Comparison of ENCODE assay signal across 20 cellular contexts in the genomic region with DNA sequence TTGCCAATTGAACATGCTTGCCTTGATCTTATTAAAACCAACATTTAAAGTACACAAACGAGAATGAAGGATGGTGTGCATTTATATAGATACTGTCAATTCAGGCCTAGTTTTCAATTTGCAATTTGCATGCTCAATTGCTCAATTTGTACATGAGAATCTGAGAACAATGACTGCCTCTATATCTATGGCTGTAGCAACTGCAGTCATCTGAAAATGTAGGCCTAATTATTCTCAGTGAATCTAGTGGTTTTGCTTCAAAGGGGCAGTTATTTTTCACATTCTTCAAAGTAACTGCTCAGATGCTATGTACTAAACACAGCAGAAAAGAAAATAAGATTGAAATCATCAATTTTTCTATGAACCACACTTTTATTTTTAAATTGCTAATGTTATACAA. TPM values are rescaled to one million over a fixed set of nuclear protein-coding genes. Genes with fewer than 3 reads are reported as not detected.
"Had no signal": no experiment of that assay in that cellular context is flagged by ENCODE, and none has a peak within 500 bp of the region (broad histone marks: within the 10 kb centered on the region; RNA-seq: fewer than 3 reads in every experiment).

No MANE protein-coding gene starts in this region.

- H3K27ac Mint-ChIP-seq: activated CD4-positive, alpha-beta memory T cell treated with anti-CD3 and anti-CD28 coated beads for 36 hours; activated CD4-positive, alpha-beta T cell treated with anti-CD3 and anti-CD28 coated beads, Interleukin-2, amount 10 ng/mL, durations not matched to agents 7 days and 5 days; activated naive CD4-positive, alpha-beta T cell treated with anti-CD3 and anti-CD28 coated beads, Interleukin-2, amount 50 U/mL, for 72 hours; activated naive CD8-positive, alpha-beta T cell treated with anti-CD3 and anti-CD28 coated beads, Interleukin-2, amount 50 U/mL, for 24 hours; T-cell had no signal

- H3K4me3 Mint-ChIP-seq: activated CD4-positive, alpha-beta memory T cell treated with anti-CD3 and anti-CD28 coated beads for 36 hours; activated CD4-positive, alpha-beta T cell treated with anti-CD3 and anti-CD28 coated beads, Interleukin-2, amount 10 ng/mL, durations not matched to agents 7 days and 5 days; activated naive CD8-positive, alpha-beta T cell treated with anti-CD3 and anti-CD28 coated beads, Interleukin-2, amount 50 U/mL, for 24 hours; activated T-cell treated with anti-CD3 and anti-CD28 coated beads, Interleukin-2, amount 50 U/mL, for 4 hours; brain; T-cell had no signal

- H3K9me3 Mint-ChIP-seq: activated CD4-positive, alpha-beta T cell treated with anti-CD3 and anti-CD28 coated beads, Interleukin-2, amount 10 ng/mL, durations not matched to agents 7 days and 5 days had no signal

- ATAC-seq: activated naive CD4-positive, alpha-beta T cell treated with anti-CD3 and anti-CD28 coated beads, Interleukin-2, amount 50 U/mL, for 72 hours; activated naive CD8-positive, alpha-beta T cell treated with anti-CD3 and anti-CD28 coated beads, Interleukin-2, amount 50 U/mL, for 24 hours; activated T-cell treated with anti-CD3 and anti-CD28 coated beads, Interleukin-2, amount 50 U/mL, for 4 hours; T-cell had no signal

- H3K27me3 Mint-ChIP-seq: activated CD4-positive, alpha-beta memory T cell treated with anti-CD3 and anti-CD28 coated beads for 36 hours; activated naive CD8-positive, alpha-beta T cell treated with anti-CD3 and anti-CD28 coated beads, Interleukin-2, amount 50 U/mL, for 24 hours; brain had no signal

- H3K36me3 Mint-ChIP-seq: activated CD4-positive, alpha-beta memory T cell treated with anti-CD3 and anti-CD28 coated beads for 36 hours; activated naive CD4-positive, alpha-beta T cell treated with anti-CD3 and anti-CD28 coated beads, Interleukin-2, amount 50 U/mL, for 72 hours; T-cell had no signal

- H3K4me1 Mint-ChIP-seq: activated CD4-positive, alpha-beta T cell treated with anti-CD3 and anti-CD28 coated beads, Interleukin-2, amount 10 ng/mL, durations not matched to agents 7 days and 5 days; activated naive CD8-positive, alpha-beta T cell treated with anti-CD3 and anti-CD28 coated beads, Interleukin-2, amount 50 U/mL, for 24 hours; T-cell had no signal

- DNase-seq: activated CD4-positive, alpha-beta memory T cell treated with anti-CD3 and anti-CD28 coated beads for 36 hours; activated CD4-positive, alpha-beta T cell treated with anti-CD3 and anti-CD28 coated beads, Interleukin-2, amount 10 ng/mL, durations not matched to agents 7 days and 5 days; activated CD4-positive, CD25-positive, alpha-beta regulatory T cell; activated CD8-positive, alpha-beta memory T cell treated with anti-CD3 and anti-CD28 coated beads for 24 hours; activated effector memory CD4-positive, alpha-beta T cell treated with anti-CD3 and anti-CD28 coated beads, Interleukin-2, amount 50 U/mL, for 16 hours; activated naive CD4-positive, alpha-beta T cell treated with Interleukin-2 at 50 U/mL for 16 hours; activated naive CD8-positive, alpha-beta T cell treated with anti-CD3 and anti-CD28 coated beads, Interleukin-2, amount 50 U/mL, for 24 hours; activated T-cell treated with anti-CD3 and anti-CD28 coated beads, Interleukin-2, amount 50 U/mL, for 4 hours; amniotic stem cell; MG63; NCI-H1930; NCI-H446 treated with DMSO at 0.1 percent for 48 hours; NCI-H69; Peyer's patch; SHP77 treated with DMSO at 0.1 percent for 48 hours; T-cell; T-helper 2 cell had no signal

RNA-seq across cellular contexts. Expression of a gene that starts 18.7 kb away (rescaled TPM):
- total RNA-seq: activated CD4-positive, alpha-beta memory T cell treated with anti-CD3 and anti-CD28 coated beads for 36 hours; activated CD4-positive, alpha-beta T cell treated with anti-CD3 and anti-CD28 coated beads, Interleukin-2, amount 10 ng/mL, durations not matched to agents 7 days and 5 days; activated naive CD4-positive, alpha-beta T cell treated with anti-CD3 and anti-CD28 coated beads, Interleukin-2, amount 50 U/mL, for 72 hours; activated T-cell treated with anti-CD3 and anti-CD28 coated beads, Interleukin-2, amount 50 U/mL, for 4 hours; ascending aorta; Peyer's patch; T-cell had no signal
